In genomic region chr12:1825382-1826102, GRCh38 we compare ENCODE assay signal across 29 cellular contexts. TPM values are rescaled to one million over a fixed set of nuclear protein-coding genes. Genes with fewer than 3 reads are reported as not detected.
"Had no signal": no experiment of that assay in that cellular context is flagged by ENCODE, and none has a peak within 500 bp of the region (broad histone marks: within the 10 kb centered on the region; RNA-seq: fewer than 3 reads in every experiment).

No MANE protein-coding gene starts in this region.

- DNase-seq: cerebellar nuclear complex; cortex of kidney; left ventricle myocardium superior; lower lobe of right lung; mucosa of descending colon; naive B cell; occipital lobe; ovary; psoas muscle; stimulated activated CD4-positive, alpha-beta T cell treated with anti-CD3 and anti-CD28 coated beads, Interleukin-12 subunit alpha, Interleukin-12 subunit beta, amount 100 ng/mL, for 4 hours; stimulated activated CD4-positive, alpha-beta T cell treated with anti-CD3 and anti-CD28 coated beads, Interleukin-1b, Interleukin-23, amount 100 ng/mL, for 48 hours; stimulated activated CD4-positive, alpha-beta T cell treated with anti-CD3 and anti-CD28 coated beads, Interleukin-4, amount 100 ng/mL, for 1 hour; stimulated activated CD8-positive, alpha-beta memory T cell treated with anti-CD3 and anti-CD28 coated beads, Interleukin-4, amount 100 ng/mL, for 48 hours; stimulated activated naive CD4-positive, alpha-beta T cell treated with Interleukin-2 at 50 U/mL for 16 hours; stomach; testis; tibial artery had no signal

- ATAC-seq: left ventricle myocardium superior; lower lobe of right lung; mucosa of descending colon; natural killer cell treated with Interleukin-12 subunit alpha and Interleukin-12 subunit beta and Interleukin-15 and Interleukin-18, amount 100 ng/mL, for 72 hours; psoas muscle; right cardiac atrium had no signal

- FAIRE-seq: frontal cortex, keratinocyte had no signal

- H3K27ac Mint-ChIP-seq: natural killer cell treated with Interleukin-12 subunit alpha and Interleukin-12 subunit beta and Interleukin-15 and Interleukin-18, amount 100 ng/mL, for 72 hours; type B pancreatic cell had no signal

- H3K9me3 Mint-ChIP-seq: natural killer cell treated with Interleukin-12 subunit alpha and Interleukin-12 subunit beta and Interleukin-15 and Interleukin-18, amount 100 ng/mL, for 72 hours; type B pancreatic cell had no signal

- H3K36me3 ChIP-seq: lower lobe of right lung, ovary, stomach, tibial artery had no signal

- H3K4me1 ChIP-seq: lower lobe of right lung, psoas muscle had no signal

- H3K9me3 ChIP-seq: lower lobe of right lung, mucosa of descending colon, ovary, psoas muscle, stomach, testis, tibial artery had no signal

- H3K36me3 Mint-ChIP-seq: naive B cell; natural killer cell treated with Interleukin-12 subunit alpha and Interleukin-12 subunit beta and Interleukin-15 and Interleukin-18, amount 100 ng/mL, for 72 hours; type B pancreatic cell had no signal

- H3K27ac ChIP-seq: lower lobe of right lung, ovary, psoas muscle, skin epidermis, stomach, testis, tibial artery had no signal

- H3K4me3 ChIP-seq: lower lobe of right lung, mucosa of descending colon, ovary, psoas muscle, skin epidermis, stomach, testis, tibial artery had no signal

- H3K27me3 ChIP-seq: ovary, testis had no signal

- H3K4me3 Mint-ChIP-seq: naive B cell; natural killer cell treated with Interleukin-12 subunit alpha and Interleukin-12 subunit beta and Interleukin-15 and Interleukin-18, amount 100 ng/mL, for 72 hours; type B pancreatic cell had no signal

RNA-seq across cellular contexts. Expression of gene LRTM2, which starts 5.2 kb away (rescaled TPM):
- total RNA-seq: dermis microvascular lymphatic vessel endothelial cell; fibroblast of villous mesenchyme; left ventricle myocardium superior; lower lobe of right lung; mucosa of descending colon; natural killer cell treated with Interleukin-12 subunit alpha and Interleukin-12 subunit beta and Interleukin-15 and Interleukin-18, amount 100 ng/mL, for 72 hours; ovary; psoas muscle; renal cortical epithelial cell; right cardiac atrium; stomach; subcutaneous adipose tissue; urinary bladder had no signal
- polyA plus RNA-seq: esophagus, keratinocyte, ovary, psoas muscle, right cardiac atrium, urinary bladder had no signal
